Comparison of ENCODE assay signal across 2 cellular contexts in the genomic region with DNA sequence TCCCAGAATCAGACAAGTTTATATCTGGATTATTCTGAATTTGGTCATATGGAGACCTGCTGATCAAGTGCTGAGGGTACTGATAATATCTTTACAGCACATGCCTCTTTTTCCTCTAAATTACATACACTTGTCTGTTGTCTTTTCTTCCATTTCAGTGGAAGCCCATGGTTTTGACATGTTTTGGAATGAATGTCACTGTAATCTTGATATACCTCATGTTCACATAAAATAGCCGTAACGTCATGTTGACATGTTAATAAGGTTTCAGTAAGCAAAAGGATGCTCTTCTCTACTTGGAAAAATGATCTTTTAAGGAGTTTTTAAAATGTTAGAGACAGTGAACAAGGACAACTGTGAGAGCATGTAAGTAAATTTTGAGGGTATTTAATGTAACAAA.
TF ChIP-seq lines count a peak whose summit lies in the region.

No MANE protein-coding gene starts in this region.

TF ChIP-seq in HepG2, 621 proteins besides CTCF, POLR2A, EP300 and RAD21:
- TF ChIP-seq ZNF616 (CRISPR knock-in tag; IDR thresholded peaks at IDR 0.05; ENCODE audit: low read depth) = no peak
- no peak for TF ChIP-seq PHF5A (CRISPR knock-in tag; IDR thresholded peaks at IDR 0.05; ENCODE audit: low read depth, unreplicated experiment)
- TF ChIP-seq ISX (CRISPR knock-in tag; conservative IDR thresholded peaks at IDR 0.05) = no peak
- no peak for TF ChIP-seq NAIF1 (CRISPR knock-in tag; IDR thresholded peaks at IDR 0.05; ENCODE audit: borderline replicate concordance)
- TF ChIP-seq CEBPB (IDR thresholded peaks at IDR 0.05; ENCODE audit: borderline replicate concordance, low read depth, low read length) = no peak
- no peak for TF ChIP-seq ZMYM4 (CRISPR knock-in tag; IDR thresholded peaks at IDR 0.05)
- no peak for TF ChIP-seq ZNF674 (CRISPR knock-in tag; IDR thresholded peaks at IDR 0.05; ENCODE audit: low read depth)
- no peak for TF ChIP-seq ESRRA (CRISPR knock-in tag; IDR thresholded peaks at IDR 0.05; ENCODE audit: low read depth)
- TF ChIP-seq ZC3H4 (CRISPR knock-in tag; IDR thresholded peaks at IDR 0.05; ENCODE audit: borderline replicate concordance) = no peak
- TF ChIP-seq CHCHD3 (CRISPR knock-in tag; IDR thresholded peaks at IDR 0.05) = no peak
- TF ChIP-seq KAT8 (CRISPR knock-in tag; IDR thresholded peaks at IDR 0.05) = no peak
- no peak for TF ChIP-seq ZNF660 (CRISPR knock-in tag; IDR thresholded peaks at IDR 0.05; ENCODE audit: borderline replicate concordance, low read depth)
- TF ChIP-seq, protein P1, sequence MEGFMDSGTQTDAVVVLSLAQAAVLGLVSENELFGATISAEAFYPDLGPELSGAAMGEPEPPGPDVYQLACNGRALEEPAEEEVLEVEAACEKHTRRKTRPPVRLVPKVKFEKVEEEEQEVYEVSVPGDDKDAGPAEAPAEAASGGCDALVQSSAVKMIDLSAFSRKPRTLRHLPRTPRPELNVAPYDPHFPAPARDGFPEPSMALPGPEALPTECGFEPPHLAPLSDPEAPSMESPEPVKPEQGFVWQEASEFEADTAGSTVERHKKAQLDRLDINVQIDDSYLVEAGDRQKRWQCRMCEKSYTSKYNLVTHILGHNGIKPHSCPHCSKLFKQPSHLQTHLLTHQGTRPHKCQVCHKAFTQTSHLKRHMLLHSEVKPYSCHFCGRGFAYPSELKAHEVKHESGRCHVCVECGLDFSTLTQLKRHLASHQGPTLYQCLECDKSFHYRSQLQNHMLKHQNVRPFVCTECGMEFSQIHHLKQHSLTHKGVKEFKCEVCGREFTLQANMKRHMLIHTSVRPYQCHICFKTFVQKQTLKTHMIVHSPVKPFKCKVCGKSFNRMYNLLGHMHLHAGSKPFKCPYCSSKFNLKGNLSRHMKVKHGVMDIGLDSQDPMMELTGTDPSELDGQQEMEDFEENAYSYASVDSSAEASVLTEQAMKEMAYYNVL (CRISPR knock-in tag; IDR thresholded peaks at IDR 0.05; ENCODE audit: borderline replicate concordance) = no peak
- TF ChIP-seq, protein P2, sequence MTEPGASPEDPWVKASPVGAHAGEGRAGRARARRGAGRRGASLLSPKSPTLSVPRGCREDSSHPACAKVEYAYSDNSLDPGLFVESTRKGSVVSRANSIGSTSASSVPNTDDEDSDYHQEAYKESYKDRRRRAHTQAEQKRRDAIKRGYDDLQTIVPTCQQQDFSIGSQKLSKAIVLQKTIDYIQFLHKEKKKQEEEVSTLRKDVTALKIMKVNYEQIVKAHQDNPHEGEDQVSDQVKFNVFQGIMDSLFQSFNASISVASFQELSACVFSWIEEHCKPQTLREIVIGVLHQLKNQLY (CRISPR knock-in tag; IDR thresholded peaks at IDR 0.05) = no peak
- no peak for TF ChIP-seq ATF1 (CRISPR knock-in tag; IDR thresholded peaks at IDR 0.05)
- TF ChIP-seq CEBPG (CRISPR knock-in tag; IDR thresholded peaks at IDR 0.05) = no peak
- TF ChIP-seq, protein P3, sequence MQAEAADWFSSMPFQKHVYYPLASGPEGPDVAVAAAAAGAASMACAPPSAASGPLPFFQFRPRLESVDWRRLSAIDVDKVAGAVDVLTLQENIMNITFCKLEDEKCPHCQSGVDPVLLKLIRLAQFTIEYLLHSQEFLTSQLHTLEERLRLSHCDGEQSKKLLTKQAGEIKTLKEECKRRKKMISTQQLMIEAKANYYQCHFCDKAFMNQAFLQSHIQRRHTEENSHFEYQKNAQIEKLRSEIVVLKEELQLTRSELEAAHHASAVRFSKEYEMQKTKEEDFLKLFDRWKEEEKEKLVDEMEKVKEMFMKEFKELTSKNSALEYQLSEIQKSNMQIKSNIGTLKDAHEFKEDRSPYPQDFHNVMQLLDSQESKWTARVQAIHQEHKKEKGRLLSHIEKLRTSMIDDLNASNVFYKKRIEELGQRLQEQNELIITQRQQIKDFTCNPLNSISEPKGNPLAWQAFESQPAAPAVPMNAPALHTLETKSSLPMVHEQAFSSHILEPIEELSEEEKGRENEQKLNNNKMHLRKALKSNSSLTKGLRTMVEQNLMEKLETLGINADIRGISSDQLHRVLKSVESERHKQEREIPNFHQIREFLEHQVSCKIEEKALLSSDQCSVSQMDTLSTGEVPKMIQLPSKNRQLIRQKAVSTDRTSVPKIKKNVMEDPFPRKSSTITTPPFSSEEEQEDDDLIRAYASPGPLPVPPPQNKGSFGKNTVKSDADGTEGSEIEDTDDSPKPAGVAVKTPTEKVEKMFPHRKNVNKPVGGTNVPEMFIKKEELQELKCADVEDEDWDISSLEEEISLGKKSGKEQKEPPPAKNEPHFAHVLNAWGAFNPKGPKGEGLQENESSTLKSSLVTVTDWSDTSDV (CRISPR knock-in tag; IDR thresholded peaks at IDR 0.05) = no peak
- no peak for TF ChIP-seq FOXK2 (IDR thresholded peaks at IDR 0.05)
- TF ChIP-seq, protein P4, sequence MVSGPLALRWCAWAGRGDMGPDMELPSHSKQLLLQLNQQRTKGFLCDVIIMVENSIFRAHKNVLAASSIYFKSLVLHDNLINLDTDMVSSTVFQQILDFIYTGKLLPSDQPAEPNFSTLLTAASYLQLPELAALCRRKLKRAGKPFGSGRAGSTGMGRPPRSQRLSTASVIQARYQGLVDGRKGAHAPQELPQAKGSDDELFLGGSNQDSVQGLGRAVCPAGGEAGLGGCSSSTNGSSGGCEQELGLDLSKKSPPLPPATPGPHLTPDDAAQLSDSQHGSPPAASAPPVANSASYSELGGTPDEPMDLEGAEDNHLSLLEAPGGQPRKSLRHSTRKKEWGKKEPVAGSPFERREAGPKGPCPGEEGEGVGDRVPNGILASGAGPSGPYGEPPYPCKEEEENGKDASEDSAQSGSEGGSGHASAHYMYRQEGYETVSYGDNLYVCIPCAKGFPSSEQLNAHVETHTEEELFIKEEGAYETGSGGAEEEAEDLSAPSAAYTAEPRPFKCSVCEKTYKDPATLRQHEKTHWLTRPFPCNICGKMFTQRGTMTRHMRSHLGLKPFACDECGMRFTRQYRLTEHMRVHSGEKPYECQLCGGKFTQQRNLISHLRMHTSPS (CRISPR knock-in tag; IDR thresholded peaks at IDR 0.05; ENCODE audit: low read depth) = no peak

TF ChIP-seq in neural cell, 6 proteins besides CTCF, POLR2A, EP300 and RAD21:
- TF ChIP-seq POLR2AphosphoS5 (IDR thresholded peaks at IDR 0.05) = peak; percentile 65
- no peak for TF ChIP-seq TAF1 (IDR thresholded peaks at IDR 0.05; ENCODE audit: low read depth)
